Comparison of ENCODE assay signal across 10 cellular contexts in the genomic region with DNA sequence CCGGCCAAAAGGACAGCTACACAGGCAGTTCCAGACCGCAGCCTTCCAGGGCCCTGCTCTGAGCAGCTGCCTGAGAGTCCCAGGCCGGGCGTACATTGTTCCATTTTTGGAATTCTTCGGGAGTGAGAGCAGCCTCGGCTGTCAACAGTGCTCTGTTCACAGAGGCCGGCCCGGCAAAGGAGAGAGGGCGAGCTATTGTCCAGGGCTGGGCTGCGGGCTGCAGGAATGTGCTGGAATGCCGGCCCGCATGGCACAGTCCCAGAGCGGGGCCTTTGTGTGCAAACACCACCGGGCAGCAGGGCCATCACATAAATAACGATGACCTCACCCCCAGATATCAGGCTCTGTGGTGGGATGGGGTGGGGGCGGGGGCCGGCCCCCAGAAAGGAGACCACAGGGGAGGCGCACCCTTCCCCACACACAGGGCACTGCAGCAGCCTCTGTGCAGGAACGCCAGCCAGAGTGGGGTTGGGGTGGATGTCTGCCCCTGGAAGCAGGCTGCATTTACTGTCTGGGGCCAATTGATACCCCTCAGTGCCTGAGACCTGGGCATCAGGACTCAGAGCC. TPM values are rescaled to one million over a fixed set of nuclear protein-coding genes. Genes with fewer than 3 reads are reported as not detected.
DNase-seq lines count a peak whose midpoint lies in the region; ATAC-seq and TF ChIP-seq lines count a peak whose summit lies in the region.
"Had no signal": no experiment of that assay in that cellular context is flagged by ENCODE, and none has a peak within 500 bp of the region (broad histone marks: within the 10 kb centered on the region; RNA-seq: fewer than 3 reads in every experiment).

No MANE protein-coding gene starts in this region.

- no peaks in the 10 kb centered on the region for H3K27me3 ChIP-seq in neural progenitor cell

- no peak overlapping the region for H3K4me3 ChIP-seq in fibroblast of pulmonary artery (replicated peaks; ENCODE audit: low read depth, low read length)
- no peak overlapping the region for H3K4me3 ChIP-seq in neural progenitor cell

- H4K20me1 ChIP-seq in neural progenitor cell (ENCODE audit: low read depth), result no peaks in the 10 kb centered on the region

- ATAC-seq in GM21526 (IDR thresholded peaks at IDR 0.05; ENCODE audit: low FRiP score, unreplicated experiment), result no peak
- ATAC-seq in GM21786 (IDR thresholded peaks at IDR 0.05; ENCODE audit: unreplicated experiment), result no peak
- ATAC-seq: CD8-positive, alpha-beta T cell had no signal

- no peaks in the 10 kb centered on the region for H3K9me3 Mint-ChIP-seq in neural progenitor cell
- H3K9me3 Mint-ChIP-seq: CD8-positive, alpha-beta T cell had no signal

- peaks cover 4% of the 10 kb centered on the region for H3K4me1 ChIP-seq in neural progenitor cell

- no peak for TF ChIP-seq CTCF in fibroblast of pulmonary artery (IDR thresholded peaks at IDR 0.05; ENCODE audit: low read length, missing control alignments)
- no peak for TF ChIP-seq CTCF in neural progenitor cell (IDR thresholded peaks at IDR 0.05)

- H3K27ac ChIP-seq in neural progenitor cell, result no peak overlapping the region

- H3K9ac ChIP-seq in neural progenitor cell, result no peak overlapping the region

- H3K36me3 ChIP-seq in neural progenitor cell, result no peaks in the 10 kb centered on the region

- no peaks in the 10 kb centered on the region for H3F3A ChIP-seq in neural progenitor cell (ENCODE audit: low read depth)

- peaks cover 11% of the 10 kb centered on the region for H3K27me3 Mint-ChIP-seq in neural progenitor cell (ENCODE audit: insufficient read depth, low read depth)

- no peak overlapping the region for H2AFZ ChIP-seq in neural progenitor cell (replicated peaks)

- peaks cover 34% of the 10 kb centered on the region for H3K4me1 Mint-ChIP-seq in neural progenitor cell

- no peaks in the 10 kb centered on the region for H3K79me2 ChIP-seq in neural progenitor cell (ENCODE audit: low read depth)

- H3K36me3 Mint-ChIP-seq in neural progenitor cell, result no peaks in the 10 kb centered on the region
- H3K36me3 Mint-ChIP-seq: CD8-positive, alpha-beta T cell had no signal

- no peak overlapping the region for H3K4me3 Mint-ChIP-seq in neural progenitor cell
- H3K4me3 Mint-ChIP-seq: CD8-positive, alpha-beta T cell had no signal

- DNase-seq in AG08396 (ENCODE audit: low spot score) (peak; percentile 97), RPMI7951 (ENCODE audit: low read depth) (peak; percentile 98), fibroblast of pulmonary artery (ENCODE audit: low read depth) (peak; percentile 96), neural progenitor cell (ENCODE audit: low spot score) (peak; percentile 82), NCI-H2196 treated with DMSO at 0.1 percent for 48 hours (lab: John Stamatoyannopoulos, UW; ENCODE audit: unreplicated experiment) (no peak), middle frontal gyrus (ENCODE audit: extremely low spot score, low spot score) (no peak)
- DNase-seq: activated CD8-positive, alpha-beta memory T cell treated with anti-CD3 and anti-CD28 coated beads, Interleukin-2, amount 50 U/mL, for 48 hours; CD8-positive, alpha-beta T cell had no signal

- peak overlapping the region; percentile 82 for H3K27ac Mint-ChIP-seq in neural progenitor cell
- H3K27ac Mint-ChIP-seq: CD8-positive, alpha-beta T cell had no signal

- H3K9me3 ChIP-seq in neural progenitor cell (ENCODE audit: low read depth), result no peaks in the 10 kb centered on the region

- H3K4me2 ChIP-seq in neural progenitor cell, result no peak overlapping the region

RNA-seq across cellular contexts. Expression of gene LINC01488, which starts 15.8 kb away (rescaled TPM):
- total RNA-seq in RPMI7951 (2014; rRNA removed; shearing (Covaris generic)), result not detected in 2 replicates
- total RNA-seq in neural progenitor cell (ENCODE audit: low replicate concordance), result 0.09 TPM in 1 of 2 replicates, not detected in the other
- total RNA-seq: CD8-positive, alpha-beta T cell had no signal

Comparison
In these comparisons a context has a peak if more than half of its experiments do, and no peak if none do; other contexts are left out.
1. DNase-seq: peak in AG08396 (single experiment), RPMI7951 (single experiment), fibroblast of pulmonary artery (single experiment) and neural progenitor cell (single experiment); none in NCI-H2196 treated with DMSO at 0.1 percent for 48 hours (single experiment) and middle frontal gyrus (single experiment).